In genomic region chr12:9587903-9588600, GRCh38 we compare ENCODE assay signal across 1 cellular context.
TF ChIP-seq lines count a peak whose summit lies in the region.

No MANE protein-coding gene starts in this region.

TF ChIP-seq in K562, 482 proteins besides CTCF, POLR2A, EP300 and RAD21 (continued from another document):
- TF ChIP-seq, protein P1, sequence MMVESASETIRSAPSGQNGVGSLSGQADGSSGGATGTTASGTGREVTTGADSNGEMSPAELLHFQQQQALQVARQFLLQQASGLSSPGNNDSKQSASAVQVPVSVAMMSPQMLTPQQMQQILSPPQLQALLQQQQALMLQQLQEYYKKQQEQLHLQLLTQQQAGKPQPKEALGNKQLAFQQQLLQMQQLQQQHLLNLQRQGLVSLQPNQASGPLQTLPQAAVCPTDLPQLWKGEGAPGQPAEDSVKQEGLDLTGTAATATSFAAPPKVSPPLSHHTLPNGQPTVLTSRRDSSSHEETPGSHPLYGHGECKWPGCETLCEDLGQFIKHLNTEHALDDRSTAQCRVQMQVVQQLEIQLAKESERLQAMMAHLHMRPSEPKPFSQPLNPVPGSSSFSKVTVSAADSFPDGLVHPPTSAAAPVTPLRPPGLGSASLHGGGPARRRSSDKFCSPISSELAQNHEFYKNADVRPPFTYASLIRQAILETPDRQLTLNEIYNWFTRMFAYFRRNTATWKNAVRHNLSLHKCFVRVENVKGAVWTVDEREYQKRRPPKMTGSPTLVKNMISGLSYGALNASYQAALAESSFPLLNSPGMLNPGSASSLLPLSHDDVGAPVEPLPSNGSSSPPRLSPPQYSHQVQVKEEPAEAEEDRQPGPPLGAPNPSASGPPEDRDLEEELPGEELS (CRISPR knock-in tag; IDR thresholded peaks at IDR 0.05; ENCODE audit: borderline replicate concordance) = no peak
- peak in 1 of 2 experiments; percentile 91; a peak in 2 of 4 replicates for TF ChIP-seq SRF (CRISPR knock-in tag; IDR thresholded peaks at IDR 0.05)
- no peak for TF ChIP-seq PRDM10 (IDR thresholded peaks at IDR 0.05; ENCODE audit: partially characterized antibody)
- TF ChIP-seq TCFL5 (CRISPR knock-in tag; conservative IDR thresholded peaks at IDR 0.05) = no peak
- TF ChIP-seq, protein P2, sequence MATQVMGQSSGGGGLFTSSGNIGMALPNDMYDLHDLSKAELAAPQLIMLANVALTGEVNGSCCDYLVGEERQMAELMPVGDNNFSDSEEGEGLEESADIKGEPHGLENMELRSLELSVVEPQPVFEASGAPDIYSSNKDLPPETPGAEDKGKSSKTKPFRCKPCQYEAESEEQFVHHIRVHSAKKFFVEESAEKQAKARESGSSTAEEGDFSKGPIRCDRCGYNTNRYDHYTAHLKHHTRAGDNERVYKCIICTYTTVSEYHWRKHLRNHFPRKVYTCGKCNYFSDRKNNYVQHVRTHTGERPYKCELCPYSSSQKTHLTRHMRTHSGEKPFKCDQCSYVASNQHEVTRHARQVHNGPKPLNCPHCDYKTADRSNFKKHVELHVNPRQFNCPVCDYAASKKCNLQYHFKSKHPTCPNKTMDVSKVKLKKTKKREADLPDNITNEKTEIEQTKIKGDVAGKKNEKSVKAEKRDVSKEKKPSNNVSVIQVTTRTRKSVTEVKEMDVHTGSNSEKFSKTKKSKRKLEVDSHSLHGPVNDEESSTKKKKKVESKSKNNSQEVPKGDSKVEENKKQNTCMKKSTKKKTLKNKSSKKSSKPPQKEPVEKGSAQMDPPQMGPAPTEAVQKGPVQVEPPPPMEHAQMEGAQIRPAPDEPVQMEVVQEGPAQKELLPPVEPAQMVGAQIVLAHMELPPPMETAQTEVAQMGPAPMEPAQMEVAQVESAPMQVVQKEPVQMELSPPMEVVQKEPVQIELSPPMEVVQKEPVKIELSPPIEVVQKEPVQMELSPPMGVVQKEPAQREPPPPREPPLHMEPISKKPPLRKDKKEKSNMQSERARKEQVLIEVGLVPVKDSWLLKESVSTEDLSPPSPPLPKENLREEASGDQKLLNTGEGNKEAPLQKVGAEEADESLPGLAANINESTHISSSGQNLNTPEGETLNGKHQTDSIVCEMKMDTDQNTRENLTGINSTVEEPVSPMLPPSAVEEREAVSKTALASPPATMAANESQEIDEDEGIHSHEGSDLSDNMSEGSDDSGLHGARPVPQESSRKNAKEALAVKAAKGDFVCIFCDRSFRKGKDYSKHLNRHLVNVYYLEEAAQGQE (CRISPR knock-in tag; IDR thresholded peaks at IDR 0.05; ENCODE audit: low read depth) = no peak
- TF ChIP-seq NR3C1 (CRISPR knock-in tag; IDR thresholded peaks at IDR 0.05) = no peak
- peak; percentile 78 for TF ChIP-seq MEIS2 (IDR thresholded peaks at IDR 0.05; ENCODE audit: partially characterized antibody)
- TF ChIP-seq MAFK (IDR thresholded peaks at IDR 0.05; ENCODE audit: low read length) = peak; percentile 52
- no peak for TF ChIP-seq TBP (optimal IDR thresholded peaks at IDR 0.05; ENCODE audit: low read depth, low read length)
- TF ChIP-seq NR2C2 (CRISPR knock-in tag; IDR thresholded peaks at IDR 0.05) = no peak
- 0 out of 2 replicates have a peak, but pooled peaks have one; percentile 6 for TF ChIP-seq NR2C2 (tag; IDR thresholded peaks at IDR 0.05)
- peak; percentile 87 for TF ChIP-seq MAFG (tag; conservative IDR thresholded peaks at IDR 0.05)
- TF ChIP-seq TAL1 (IDR thresholded peaks at IDR 0.05) = peak; percentile 29; the same call in 1 of the 2 replicates
- TF ChIP-seq NFXL1 (CRISPR knock-in tag; IDR thresholded peaks at IDR 0.05) = no peak
- TF ChIP-seq MAFF (IDR thresholded peaks at IDR 0.05; ENCODE audit: low read length) = peak; percentile 55; the same call in 1 of the 2 replicates
- no peak for TF ChIP-seq CC2D1A (IDR thresholded peaks at IDR 0.05)
- TF ChIP-seq NFE2 (IDR thresholded peaks at IDR 0.05; ENCODE audit: low read depth) = peak; percentile 52; the same call in 1 of the 2 replicates
- TF ChIP-seq ZNF644 (tag; IDR thresholded peaks at IDR 0.05; ENCODE audit: low read depth) = 0 out of 2 replicates have a peak, but pooled peaks have one; percentile 24
- no peak for TF ChIP-seq HMG20B (CRISPR knock-in tag; IDR thresholded peaks at IDR 0.05)
- no peak for TF ChIP-seq PML (IDR thresholded peaks at IDR 0.05; ENCODE audit: low read length)
- TF ChIP-seq FOXK2 (conservative IDR thresholded peaks at IDR 0.05 in 1 of 2, IDR thresholded peaks at IDR 0.05 in 1 of 2; ENCODE audit: low read depth in 2 of 2) = peak in 1 of 2 experiments; percentile 31; a peak in 1 of 4 replicates
- no peak for TF ChIP-seq TBL1XR1 (IDR thresholded peaks at IDR 0.05; ENCODE audit: low read length in 2 of 2)
- TF ChIP-seq ZNF431 (CRISPR knock-in tag; IDR thresholded peaks at IDR 0.05) = no peak
- TF ChIP-seq CEBPG (CRISPR knock-in tag; IDR thresholded peaks at IDR 0.05) = no peak
- no peak for TF ChIP-seq CEBPG (tag; conservative IDR thresholded peaks at IDR 0.05 in 1 of 2, IDR thresholded peaks at IDR 0.05 in 1 of 2)
- TF ChIP-seq, protein P3, sequence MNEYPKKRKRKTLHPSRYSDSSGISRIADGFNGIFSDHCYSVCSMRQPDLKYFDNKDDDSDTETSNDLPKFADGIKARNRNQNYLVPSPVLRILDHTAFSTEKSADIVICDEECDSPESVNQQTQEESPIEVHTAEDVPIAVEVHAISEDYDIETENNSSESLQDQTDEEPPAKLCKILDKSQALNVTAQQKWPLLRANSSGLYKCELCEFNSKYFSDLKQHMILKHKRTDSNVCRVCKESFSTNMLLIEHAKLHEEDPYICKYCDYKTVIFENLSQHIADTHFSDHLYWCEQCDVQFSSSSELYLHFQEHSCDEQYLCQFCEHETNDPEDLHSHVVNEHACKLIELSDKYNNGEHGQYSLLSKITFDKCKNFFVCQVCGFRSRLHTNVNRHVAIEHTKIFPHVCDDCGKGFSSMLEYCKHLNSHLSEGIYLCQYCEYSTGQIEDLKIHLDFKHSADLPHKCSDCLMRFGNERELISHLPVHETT (CRISPR knock-in tag; conservative IDR thresholded peaks at IDR 0.05 in 1 of 2, IDR thresholded peaks at IDR 0.05 in 1 of 2) = 0 out of 4 replicates have a peak, but pooled peaks of 1 of the 2 experiments have one; percentile 16
- peak; percentile 84 for TF ChIP-seq C11orf30 (IDR thresholded peaks at IDR 0.05; ENCODE audit: low read depth)
- no peak for TF ChIP-seq KLF16 (IDR thresholded peaks at IDR 0.05)
- TF ChIP-seq TCF3 (CRISPR knock-in tag; IDR thresholded peaks at IDR 0.05) = peak; percentile 36; the same call in 1 of the 2 replicates
- TF ChIP-seq LEF1 (IDR thresholded peaks at IDR 0.05) = peak; percentile 81
- no peak for TF ChIP-seq ZNF41 (CRISPR knock-in tag; conservative IDR thresholded peaks at IDR 0.05)
- no peak for TF ChIP-seq MYC (IDR thresholded peaks at IDR 0.05; ENCODE audit: low read depth, low read length)
- TF ChIP-seq MYC (CRISPR knock-in tag; IDR thresholded peaks at IDR 0.05; ENCODE audit: borderline replicate concordance, low read depth) = no peak
- TF ChIP-seq TEAD2 (tag; IDR thresholded peaks at IDR 0.05) = no peak
- TF ChIP-seq ZC3H11A (IDR thresholded peaks at IDR 0.05; ENCODE audit: low read depth, low read length) = no peak
- TF ChIP-seq KAT8 (IDR thresholded peaks at IDR 0.05; ENCODE audit: low read depth) = no peak
- TF ChIP-seq TEAD4 (IDR thresholded peaks at IDR 0.05; ENCODE audit: low read length) = no peak; the same call in 1 of the 2 replicates
- TF ChIP-seq TEAD4 (CRISPR knock-in tag; IDR thresholded peaks at IDR 0.05; ENCODE audit: borderline replicate concordance) = no peak
- no peak for TF ChIP-seq SETDB1 (IDR thresholded peaks at IDR 0.05; ENCODE audit: low read length)
- TF ChIP-seq SMAD2 (IDR thresholded peaks at IDR 0.05; ENCODE audit: low read depth, low read length) = no peak
- TF ChIP-seq PBX2 (CRISPR knock-in tag; IDR thresholded peaks at IDR 0.05; ENCODE audit: low read depth) = no peak
- peak; percentile 93 for TF ChIP-seq PBX2 (tag; conservative IDR thresholded peaks at IDR 0.05; ENCODE audit: low read depth)
- 0 out of 2 replicates have a peak, but pooled peaks have one; percentile 27 for TF ChIP-seq ZNF589 (CRISPR knock-in tag; IDR thresholded peaks at IDR 0.05; ENCODE audit: low read depth)
